Comparison of ENCODE assay signal across 20 cellular contexts in the genomic region with DNA sequence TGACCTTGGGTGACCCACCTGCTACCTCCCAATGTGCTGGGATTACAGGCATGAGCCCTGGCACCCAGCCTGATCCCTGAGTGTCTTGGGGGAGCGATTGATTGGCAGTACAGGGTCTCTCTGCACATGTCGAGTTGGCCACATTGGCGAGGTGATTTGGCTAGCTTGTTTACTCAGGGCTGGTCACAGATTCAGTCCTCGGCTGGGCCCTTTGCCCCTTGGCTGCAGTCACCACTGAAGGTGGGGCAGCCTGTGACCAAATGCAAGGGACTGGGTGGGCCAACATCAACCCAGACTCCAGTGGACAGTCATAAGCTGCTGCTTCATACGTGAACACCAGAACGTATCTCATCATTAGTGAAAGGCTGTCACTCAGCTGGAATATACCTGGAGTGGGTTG.
"Had no signal": no experiment of that assay in that cellular context is flagged by ENCODE, and none has a peak within 500 bp of the region (broad histone marks: within the 10 kb centered on the region; RNA-seq: fewer than 3 reads in every experiment).

No MANE protein-coding gene starts in this region.

- H3K4me3 ChIP-seq: heart right ventricle, lower lobe of right lung, pancreas, sigmoid colon, thyroid gland, upper lobe of right lung had no signal

- H3K4me3 Mint-ChIP-seq: activated B cell treated with CpG ODN at 0.5 μM for 24 hours; activated CD4-positive, alpha-beta T cell treated with anti-CD3 and anti-CD28 coated beads for 36 hours; activated naive CD8-positive, alpha-beta T cell treated with anti-CD3 and anti-CD28 coated beads, Interleukin-2, amount 50 U/mL, for 24 hours; naive thymus-derived CD8-positive, alpha-beta T cell; T-helper 1 cell treated with Interleukin-12 subunit alpha and Interleukin-12 subunit beta and Interleukin-4 antibody, amounts not matched to agents 30 μg/mL and 1 μg/mL, for 36 hours had no signal

- H3K27me3 Mint-ChIP-seq: activated B cell treated with CpG ODN at 0.5 μM for 24 hours had no signal

- H3K4me1 Mint-ChIP-seq: activated CD4-positive, alpha-beta T cell treated with anti-CD3 and anti-CD28 coated beads for 36 hours had no signal

- H3K36me3 ChIP-seq: neutrophil, pancreas had no signal

- H3K4me1 ChIP-seq: sigmoid colon had no signal

- H3K9me3 ChIP-seq: heart right ventricle, lower lobe of right lung, neutrophil, pancreas, sigmoid colon, thyroid gland, upper lobe of right lung had no signal

- H3K9me3 Mint-ChIP-seq: activated B cell treated with CpG ODN at 0.5 μM for 24 hours; activated naive CD8-positive, alpha-beta T cell treated with anti-CD3 and anti-CD28 coated beads, Interleukin-2, amount 50 U/mL, for 24 hours; naive thymus-derived CD8-positive, alpha-beta T cell; T-helper 1 cell treated with Interleukin-12 subunit alpha and Interleukin-12 subunit beta and Interleukin-4 antibody, amounts not matched to agents 30 μg/mL and 1 μg/mL, for 36 hours had no signal

- H3K27me3 ChIP-seq: heart right ventricle, pancreas, sigmoid colon, thyroid gland, upper lobe of right lung had no signal

- H3K36me3 Mint-ChIP-seq: naive thymus-derived CD8-positive, alpha-beta T cell had no signal

- DNase-seq: activated B cell treated with CpG ODN at 0.5 μM for 24 hours; activated CD4-positive, alpha-beta T cell treated with anti-CD3 and anti-CD28 coated beads for 36 hours; activated CD4-positive, alpha-beta T cell treated with anti-CD3 and anti-CD28 coated beads, Interleukin-2, amount 50 U/mL, for 4 hours; activated effector memory CD4-positive, alpha-beta T cell treated with anti-CD3 and anti-CD28 coated beads, Interleukin-2, amount 50 U/mL, for 16 hours; activated naive CD4-positive, alpha-beta T cell treated with anti-CD3 and anti-CD28 coated beads, Interleukin-2, amount 50 U/mL, for 16 hours; activated naive CD8-positive, alpha-beta T cell treated with anti-CD3 and anti-CD28 coated beads, Interleukin-2, amount 50 U/mL, for 24 hours; cortex of kidney; heart right ventricle; left colon; lower lobe of right lung; naive thymus-derived CD8-positive, alpha-beta T cell; pancreas; sigmoid colon; stimulated activated CD4-positive, alpha-beta T cell treated with anti-CD3 and anti-CD28 coated beads, Interleukin-2, amount 100 ng/mL, for 48 hours; stimulated activated naive CD8-positive, alpha-beta T cell treated with anti-CD3 and anti-CD28 coated beads, Interleukin-15, Interleukin-2, amounts not matched to agents 100 U/mL and 50 U/mL, for 24 hours; T1000; thyroid gland; upper lobe of right lung had no signal

- H3K27ac Mint-ChIP-seq: activated B cell treated with CpG ODN at 0.5 μM for 24 hours; activated CD4-positive, alpha-beta T cell treated with anti-CD3 and anti-CD28 coated beads for 36 hours; activated naive CD8-positive, alpha-beta T cell treated with anti-CD3 and anti-CD28 coated beads, Interleukin-2, amount 50 U/mL, for 24 hours; T-helper 1 cell treated with Interleukin-12 subunit alpha and Interleukin-12 subunit beta and Interleukin-4 antibody, amounts not matched to agents 30 μg/mL and 1 μg/mL, for 36 hours had no signal

- ATAC-seq: activated CD4-positive, alpha-beta T cell treated with anti-CD3 and anti-CD28 coated beads for 36 hours; activated naive CD8-positive, alpha-beta T cell treated with anti-CD3 and anti-CD28 coated beads, Interleukin-2, amount 50 U/mL, for 24 hours; heart right ventricle; left colon; lower lobe of right lung; naive thymus-derived CD8-positive, alpha-beta T cell; pancreas; stimulated activated naive CD8-positive, alpha-beta T cell treated with anti-CD3 and anti-CD28 coated beads, Interleukin-15, Interleukin-2, amounts not matched to agents 100 U/mL and 50 U/mL, for 24 hours; upper lobe of right lung had no signal

- H3K27ac ChIP-seq: heart right ventricle, lower lobe of right lung, neutrophil, pancreas, sigmoid colon, thyroid gland, upper lobe of right lung had no signal
